In genomic region chr11:93773045-93773477, GRCh38 we compare ENCODE assay signal across 3 cellular contexts.
TF ChIP-seq lines count a peak whose summit lies in the region.

No MANE protein-coding gene starts in this region.

TF ChIP-seq in HEK293, 187 proteins besides CTCF, POLR2A, EP300 and RAD21:
- TF ChIP-seq ZSCAN18 (tag by site-specific recombination; IDR thresholded peaks at IDR 0.05) = no peak
- peak; percentile 89 for TF ChIP-seq REST (tag by site-specific recombination; IDR thresholded peaks at IDR 0.05)
- TF ChIP-seq ZNF175 (tag by site-specific recombination; IDR thresholded peaks at IDR 0.05) = no peak

TF ChIP-seq in H1, 55 proteins besides CTCF, POLR2A, EP300 and RAD21:
- TF ChIP-seq RXRA (IDR thresholded peaks at IDR 0.05; ENCODE audit: insufficient read depth, low read depth, low read length) = 0 out of 2 replicates have a peak, but pooled peaks have one; percentile 35
- TF ChIP-seq USF2 (IDR thresholded peaks at IDR 0.05; ENCODE audit: low read length) = no peak
- no peak for TF ChIP-seq TAF7 (optimal IDR thresholded peaks at IDR 0.05; ENCODE audit: borderline replicate concordance, low read depth, low read length)

TF ChIP-seq in HepG2, 621 proteins besides CTCF, POLR2A, EP300 and RAD21 (continues in another document):
- peak; percentile 93; the same call in 1 of the 2 replicates for TF ChIP-seq ZNF605 (CRISPR knock-in tag; IDR thresholded peaks at IDR 0.05)
- peak; percentile 64 for TF ChIP-seq SKI (IDR thresholded peaks at IDR 0.05; ENCODE audit: partially characterized antibody)
- peak; percentile 68 for TF ChIP-seq GATAD1 (CRISPR knock-in tag; IDR thresholded peaks at IDR 0.05)
- peak; percentile 74; the same call in 1 of the 2 replicates for TF ChIP-seq IRF1 (CRISPR knock-in tag; IDR thresholded peaks at IDR 0.05; ENCODE audit: low read depth)
- TF ChIP-seq ZNF598 (CRISPR knock-in tag; IDR thresholded peaks at IDR 0.05; ENCODE audit: borderline replicate concordance) = 0 out of 2 replicates have a peak, but pooled peaks have one; percentile 24
- peak; percentile 93 for TF ChIP-seq ZNF230 (CRISPR knock-in tag; IDR thresholded peaks at IDR 0.05)
- no peak for TF ChIP-seq CHD4 (IDR thresholded peaks at IDR 0.05; ENCODE audit: borderline replicate concordance, low read length)
- TF ChIP-seq PHF8 (CRISPR knock-in tag; IDR thresholded peaks at IDR 0.05) = 0 out of 2 replicates have a peak, but pooled peaks have one; percentile 36
- TF ChIP-seq ZNF12 (CRISPR knock-in tag; IDR thresholded peaks at IDR 0.05) = peak; percentile 81
- no peak for TF ChIP-seq KDM4B (CRISPR knock-in tag; IDR thresholded peaks at IDR 0.05)
- 0 out of 2 replicates have a peak, but pooled peaks have one; percentile 36 for TF ChIP-seq BCL3 (CRISPR knock-in tag; IDR thresholded peaks at IDR 0.05)
- TF ChIP-seq PHF21A (CRISPR knock-in tag; IDR thresholded peaks at IDR 0.05) = no peak
- TF ChIP-seq TP53 (CRISPR knock-in tag; conservative IDR thresholded peaks at IDR 0.05) = no peak
- peak; percentile 89 for TF ChIP-seq GATAD2A (CRISPR knock-in tag; IDR thresholded peaks at IDR 0.05)
- peak; percentile 71; the same call in 1 of the 2 replicates for TF ChIP-seq IRX3 (CRISPR knock-in tag; IDR thresholded peaks at IDR 0.05; ENCODE audit: borderline replicate concordance, low read depth)
- peak; percentile 91 to 99 for TF ChIP-seq REST (IDR thresholded peaks at IDR 0.05; ENCODE audit: borderline replicate concordance in 1 of 2, low read depth in 1 of 2, low read length in 2 of 2)
- TF ChIP-seq ZNF547 (CRISPR knock-in tag; IDR thresholded peaks at IDR 0.05) = 0 out of 2 replicates have a peak, but pooled peaks have one; percentile 33
- peak; percentile 89; the same call in 1 of the 2 replicates for TF ChIP-seq ZNF782 (CRISPR knock-in tag; IDR thresholded peaks at IDR 0.05; ENCODE audit: borderline replicate concordance)
- TF ChIP-seq ATRX (CRISPR knock-in tag; IDR thresholded peaks at IDR 0.05; ENCODE audit: borderline replicate concordance) = no peak
- TF ChIP-seq NFYB (CRISPR knock-in tag; IDR thresholded peaks at IDR 0.05) = no peak
- no peak for TF ChIP-seq CREM (IDR thresholded peaks at IDR 0.05)
- TF ChIP-seq CREM (CRISPR knock-in tag; IDR thresholded peaks at IDR 0.05) = no peak
- TF ChIP-seq TFAP4 (IDR thresholded peaks at IDR 0.05; ENCODE audit: borderline replicate concordance, low read depth) = peak; percentile 77; the same call in 1 of the 2 replicates
- peak; percentile 55; the same call in 1 of the 2 replicates for TF ChIP-seq ZNF362 (CRISPR knock-in tag; IDR thresholded peaks at IDR 0.05; ENCODE audit: borderline replicate concordance)
- peak; percentile 59 for TF ChIP-seq FOXA3 (CRISPR knock-in tag; IDR thresholded peaks at IDR 0.05)
- peak; percentile 99 for TF ChIP-seq WIZ (CRISPR knock-in tag; IDR thresholded peaks at IDR 0.05)
- TF ChIP-seq MATR3 (CRISPR knock-in tag; IDR thresholded peaks at IDR 0.05) = no peak
- no peak for TF ChIP-seq MAZ (IDR thresholded peaks at IDR 0.05; ENCODE audit: borderline replicate concordance, low read depth, low read length)
- TF ChIP-seq MAZ (CRISPR knock-in tag; IDR thresholded peaks at IDR 0.05; ENCODE audit: low read depth) = peak; percentile 64
- TF ChIP-seq ZNF121 (CRISPR knock-in tag; IDR thresholded peaks at IDR 0.05) = peak; percentile 58; the same call in 1 of the 2 replicates
- no peak for TF ChIP-seq SMAD1 (CRISPR knock-in tag; IDR thresholded peaks at IDR 0.05; ENCODE audit: borderline replicate concordance, low read depth)
- TF ChIP-seq ARID5B (CRISPR knock-in tag; IDR thresholded peaks at IDR 0.05) = peak; percentile 77
- TF ChIP-seq SP4 (CRISPR knock-in tag; IDR thresholded peaks at IDR 0.05) = no peak
- no peak for TF ChIP-seq SALL2 (CRISPR knock-in tag; IDR thresholded peaks at IDR 0.05)
- TF ChIP-seq FOXJ3 (CRISPR knock-in tag; IDR thresholded peaks at IDR 0.05; ENCODE audit: borderline replicate concordance) = 0 out of 2 replicates have a peak, but pooled peaks have one; percentile 23
- TF ChIP-seq ARID4A (CRISPR knock-in tag; IDR thresholded peaks at IDR 0.05; ENCODE audit: borderline replicate concordance) = peak; percentile 71
- 0 out of 2 replicates have a peak, but pooled peaks have one; percentile 69 for TF ChIP-seq ZNF441 (CRISPR knock-in tag; IDR thresholded peaks at IDR 0.05; ENCODE audit: borderline replicate concordance)
- TF ChIP-seq BCL6 (CRISPR knock-in tag; IDR thresholded peaks at IDR 0.05) = peak; percentile 81
- no peak for TF ChIP-seq CBX1 (IDR thresholded peaks at IDR 0.05; ENCODE audit: low read depth)
- TF ChIP-seq U2AF2 (IDR thresholded peaks at IDR 0.05; ENCODE audit: low read depth, low read length) = no peak
- peak; percentile 61; the same call in 1 of the 2 replicates for TF ChIP-seq ZNF788 (CRISPR knock-in tag; IDR thresholded peaks at IDR 0.05; ENCODE audit: borderline replicate concordance)
- no peak for TF ChIP-seq ARNT2 (CRISPR knock-in tag; IDR thresholded peaks at IDR 0.05; ENCODE audit: low read depth)
- peak; percentile 82; the same call in 1 of the 2 replicates for TF ChIP-seq ZNF253 (CRISPR knock-in tag; IDR thresholded peaks at IDR 0.05; ENCODE audit: borderline replicate concordance)
- no peak for TF ChIP-seq ZNF597 (CRISPR knock-in tag; IDR thresholded peaks at IDR 0.05)
